In the genomic region with DNA sequence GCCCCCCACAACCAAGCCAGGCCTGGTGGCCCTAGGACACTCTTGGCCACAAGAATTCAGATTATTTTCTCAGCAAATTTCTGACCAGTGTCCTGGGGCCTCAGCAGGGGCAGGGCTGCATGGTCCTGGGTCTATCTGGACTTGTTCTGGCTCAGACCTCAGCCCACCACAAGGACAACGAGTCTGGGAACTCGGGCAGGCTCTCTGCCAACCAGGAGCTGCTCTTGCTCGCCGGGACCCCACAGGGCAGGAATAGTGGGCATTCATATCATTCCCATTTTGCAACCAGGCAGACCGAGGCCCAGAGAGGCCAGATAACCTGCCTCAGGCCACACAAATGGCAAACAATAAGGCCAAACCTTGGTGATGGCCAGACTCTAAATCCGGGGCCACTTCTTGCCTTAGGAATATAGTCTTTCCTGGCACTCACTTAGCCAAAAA, we compare ENCODE assay signal across 8 cellular contexts.
DNase-seq lines count a peak whose midpoint lies in the region; ATAC-seq and TF ChIP-seq lines count a peak whose summit lies in the region.

No MANE protein-coding gene starts in this region.

- H3K4me2 ChIP-seq in HCT116 (ENCODE audit: low read length) (peak overlapping the region; percentile 97), skeletal muscle satellite cell (ENCODE audit: low read length) (peak overlapping the region; percentile 99)

- H3K36me3 ChIP-seq in HCT116 (ENCODE audit: control insufficient read depth in 1 of 2, insufficient read depth in 2 of 2, low read length in 2 of 2), result no peaks in the 10 kb centered on the region
- H3K36me3 ChIP-seq in skeletal muscle satellite cell (ENCODE audit: insufficient read depth, low read length), result peaks cover 7% of the 10 kb centered on the region

- BruUV-seq in HCT116 (replicated peaks; lab: Mats Ljungman, UMichigan), result no TSS peak

- TF ChIP-seq RAD21 in HCT116 (IDR thresholded peaks at IDR 0.05; ENCODE audit: low read depth), result no peak

- H3K27me3 Mint-ChIP-seq in activated T-helper 17 cell treated with anti-CD3 and anti-CD28 coated beads, Interleukin-2, amount 50 U/mL, for 72 hours, result no peaks in the 10 kb centered on the region

- H3K4me1 ChIP-seq in HCT116 (ENCODE audit: control insufficient read depth in 1 of 2, insufficient read depth in 2 of 2, low read length in 2 of 2), result peaks cover 19 to 27% of the 10 kb centered on the region in 2 experiments
- peaks cover 64% of the 10 kb centered on the region for H3K4me1 ChIP-seq in skeletal muscle satellite cell (ENCODE audit: control insufficient read depth, insufficient read depth, low read length)

- no peak for TF ChIP-seq POLR2A in HCT116 (IDR thresholded peaks at IDR 0.05; ENCODE audit: borderline replicate concordance, extremely low read depth, insufficient read depth, insufficient read length)

- RAD21 ChIA-PET in HCT116 (lab: Charles Lee; ENCODE audit: low non-redundant PET in 1 of 2, low total read pairs in 2 of 2, uncharacterized antibody in 2 of 2, unreplicated experiment in 2 of 2), result interaction anchor here in 1 of 2 experiments (0.6 kb wide), 1 partner anchor 17 kb away, joined by 3 read pairs; no protein-coding TSS in a partner anchor

- H3K9ac ChIP-seq in HCT116 (ENCODE audit: low read length) (peak overlapping the region; percentile 89), skeletal muscle satellite cell (ENCODE audit: low read depth, low read length) (peak overlapping the region; percentile 82)

- no peaks in the 10 kb centered on the region for H3K27me3 ChIP-seq in HCT116 (ENCODE audit: insufficient read depth, low read length)
- no peaks in the 10 kb centered on the region for H3K27me3 ChIP-seq in skeletal muscle satellite cell (ENCODE audit: control insufficient read depth, insufficient read depth, low read length)

- H3K4me3 Mint-ChIP-seq in activated T-helper 17 cell treated with anti-CD3 and anti-CD28 coated beads, Interleukin-2, amount 50 U/mL, for 72 hours, result peak overlapping the region; percentile 95

- no peak for TF ChIP-seq CTCF in HCT116 (IDR thresholded peaks at IDR 0.05 in 2 of 3, conservative IDR thresholded peaks at IDR 0.05 in 1 of 3; ENCODE audit: borderline replicate concordance in 1 of 3, insufficient read depth in 1 of 3, low read depth in 2 of 3, low read length in 2 of 3)

- H3K36me3 Mint-ChIP-seq in activated T-helper 17 cell treated with anti-CD3 and anti-CD28 coated beads, Interleukin-2, amount 50 U/mL, for 72 hours (ENCODE audit: low read depth), result peaks cover 13% of the 10 kb centered on the region

- CTCF ChIA-PET in HCT116 (lab: Charles Lee), result interaction anchor here (1.5 to 1.8 kb wide), 2 partner anchors 17 to 46 kb away, joined by 4 to 10 read pairs; no protein-coding TSS in a partner anchor

- peak overlapping the region; percentile 97 for H3K27ac Mint-ChIP-seq in activated T-helper 17 cell treated with anti-CD3 and anti-CD28 coated beads, Interleukin-2, amount 50 U/mL, for 72 hours

- POLR2A ChIA-PET in HCT116 (lab: Charles Lee), result interaction anchor here (1.5 kb wide), 1 partner anchor 46 kb away, joined by 4 read pairs; no protein-coding TSS in a partner anchor

- H4K20me1 ChIP-seq in HCT116 (ENCODE audit: insufficient read depth), result no peaks in the 10 kb centered on the region

- intact Hi-C loops in HCT116 (cut with micrococcal nuclease), result no loop called here
- intact Hi-C loops in cardiac septum (cut with DNase I), result loop anchor here (5.0 kb wide), 1 partner anchor 35 kb away; no protein-coding TSS in a partner anchor

- peaks cover 34% of the 10 kb centered on the region for H3K79me2 ChIP-seq in HCT116 (ENCODE audit: insufficient read depth, low read length)

- H2AFZ ChIP-seq in HCT116 (ENCODE audit: low read depth, low read length, poor library complexity, severe bottlenecking), result peak overlapping the region; percentile 81

- H3K4me3 ChIP-seq in HCT116 (replicated peaks in 1 of 2; ENCODE audit: low read depth in 1 of 2, low read length in 2 of 2), result peak overlapping the region; percentile 70 to 78
- peak overlapping the region; percentile 71 for H3K4me3 ChIP-seq in skeletal muscle satellite cell (ENCODE audit: low read length)

- DNase-seq in HCT116 (ENCODE audit: low read depth, low spot score) (no peak), cardiac septum (ENCODE audit: low spot score) (peak; percentile 75)
- no peak for DNase-seq in effector CD4-positive, alpha-beta T cell

- H3K9me3 ChIP-seq in HCT116 (ENCODE audit: control insufficient read depth in 1 of 2, insufficient read depth in 1 of 2, low read depth in 1 of 2, low read length in 2 of 2) (no peaks in the 10 kb centered on the region), skeletal muscle satellite cell (replicated peaks; ENCODE audit: low read length) (no peaks in the 10 kb centered on the region)

- ATAC-seq in HCT116 (no peak), GM18870 (IDR thresholded peaks at IDR 0.05; ENCODE audit: unreplicated experiment) (no peak), HG02885 (IDR thresholded peaks at IDR 0.05; ENCODE audit: poor library complexity, unreplicated experiment) (no peak), GM21737 (IDR thresholded peaks at IDR 0.05; ENCODE audit: unreplicated experiment) (no peak)
- ATAC-seq in activated T-helper 17 cell treated with anti-CD3 and anti-CD28 coated beads, Interleukin-2, amount 50 U/mL, for 72 hours (replicated peaks), result no peak

- no peaks in the 10 kb centered on the region for H3K9me2 ChIP-seq in HCT116 (ENCODE audit: insufficient read depth)

- no peaks in the 10 kb centered on the region for H3K9me3 Mint-ChIP-seq in activated T-helper 17 cell treated with anti-CD3 and anti-CD28 coated beads, Interleukin-2, amount 50 U/mL, for 72 hours

- peak overlapping the region; percentile 85 for H3K27ac ChIP-seq in HCT116 (ENCODE audit: low read depth, low read length)

- peaks cover 8% of the 10 kb centered on the region for H3K4me1 Mint-ChIP-seq in activated T-helper 17 cell treated with anti-CD3 and anti-CD28 coated beads, Interleukin-2, amount 50 U/mL, for 72 hours

TF ChIP-seq in HCT116, 20 proteins besides CTCF, POLR2A, EP300 and RAD21:
- TF ChIP-seq ELF1 (IDR thresholded peaks at IDR 0.05; ENCODE audit: borderline replicate concordance, low read depth) (no peak), EZH2 (IDR thresholded peaks at IDR 0.05) (no peak), EZH2phosphoT487 (IDR thresholded peaks at IDR 0.05; ENCODE audit: borderline replicate concordance) (no peak), CBX3 (IDR thresholded peaks at IDR 0.05; ENCODE audit: low read depth) (no peak), ZNF274 (IDR thresholded peaks at IDR 0.05; ENCODE audit: low read depth, low read length) (no peak), EGR1 (IDR thresholded peaks at IDR 0.05; ENCODE audit: low read depth) (no peak), TCF7L2 (IDR thresholded peaks at IDR 0.05; ENCODE audit: borderline replicate concordance, extremely low read depth, insufficient read depth, insufficient read length) (no peak), POLR2AphosphoS5 (IDR thresholded peaks at IDR 0.05; ENCODE audit: low read depth, low read length) (no peak), SIN3A (IDR thresholded peaks at IDR 0.05; ENCODE audit: low read depth) (no peak)
- TF ChIP-seq, protein P1, sequence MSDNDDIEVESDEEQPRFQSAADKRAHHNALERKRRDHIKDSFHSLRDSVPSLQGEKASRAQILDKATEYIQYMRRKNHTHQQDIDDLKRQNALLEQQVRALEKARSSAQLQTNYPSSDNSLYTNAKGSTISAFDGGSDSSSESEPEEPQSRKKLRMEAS (IDR thresholded peaks at IDR 0.05), result no peak
- TF ChIP-seq, protein P2, sequence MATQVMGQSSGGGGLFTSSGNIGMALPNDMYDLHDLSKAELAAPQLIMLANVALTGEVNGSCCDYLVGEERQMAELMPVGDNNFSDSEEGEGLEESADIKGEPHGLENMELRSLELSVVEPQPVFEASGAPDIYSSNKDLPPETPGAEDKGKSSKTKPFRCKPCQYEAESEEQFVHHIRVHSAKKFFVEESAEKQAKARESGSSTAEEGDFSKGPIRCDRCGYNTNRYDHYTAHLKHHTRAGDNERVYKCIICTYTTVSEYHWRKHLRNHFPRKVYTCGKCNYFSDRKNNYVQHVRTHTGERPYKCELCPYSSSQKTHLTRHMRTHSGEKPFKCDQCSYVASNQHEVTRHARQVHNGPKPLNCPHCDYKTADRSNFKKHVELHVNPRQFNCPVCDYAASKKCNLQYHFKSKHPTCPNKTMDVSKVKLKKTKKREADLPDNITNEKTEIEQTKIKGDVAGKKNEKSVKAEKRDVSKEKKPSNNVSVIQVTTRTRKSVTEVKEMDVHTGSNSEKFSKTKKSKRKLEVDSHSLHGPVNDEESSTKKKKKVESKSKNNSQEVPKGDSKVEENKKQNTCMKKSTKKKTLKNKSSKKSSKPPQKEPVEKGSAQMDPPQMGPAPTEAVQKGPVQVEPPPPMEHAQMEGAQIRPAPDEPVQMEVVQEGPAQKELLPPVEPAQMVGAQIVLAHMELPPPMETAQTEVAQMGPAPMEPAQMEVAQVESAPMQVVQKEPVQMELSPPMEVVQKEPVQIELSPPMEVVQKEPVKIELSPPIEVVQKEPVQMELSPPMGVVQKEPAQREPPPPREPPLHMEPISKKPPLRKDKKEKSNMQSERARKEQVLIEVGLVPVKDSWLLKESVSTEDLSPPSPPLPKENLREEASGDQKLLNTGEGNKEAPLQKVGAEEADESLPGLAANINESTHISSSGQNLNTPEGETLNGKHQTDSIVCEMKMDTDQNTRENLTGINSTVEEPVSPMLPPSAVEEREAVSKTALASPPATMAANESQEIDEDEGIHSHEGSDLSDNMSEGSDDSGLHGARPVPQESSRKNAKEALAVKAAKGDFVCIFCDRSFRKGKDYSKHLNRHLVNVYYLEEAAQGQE (IDR thresholded peaks at IDR 0.05; ENCODE audit: low read depth), result no peak
- TF ChIP-seq, protein P3, sequence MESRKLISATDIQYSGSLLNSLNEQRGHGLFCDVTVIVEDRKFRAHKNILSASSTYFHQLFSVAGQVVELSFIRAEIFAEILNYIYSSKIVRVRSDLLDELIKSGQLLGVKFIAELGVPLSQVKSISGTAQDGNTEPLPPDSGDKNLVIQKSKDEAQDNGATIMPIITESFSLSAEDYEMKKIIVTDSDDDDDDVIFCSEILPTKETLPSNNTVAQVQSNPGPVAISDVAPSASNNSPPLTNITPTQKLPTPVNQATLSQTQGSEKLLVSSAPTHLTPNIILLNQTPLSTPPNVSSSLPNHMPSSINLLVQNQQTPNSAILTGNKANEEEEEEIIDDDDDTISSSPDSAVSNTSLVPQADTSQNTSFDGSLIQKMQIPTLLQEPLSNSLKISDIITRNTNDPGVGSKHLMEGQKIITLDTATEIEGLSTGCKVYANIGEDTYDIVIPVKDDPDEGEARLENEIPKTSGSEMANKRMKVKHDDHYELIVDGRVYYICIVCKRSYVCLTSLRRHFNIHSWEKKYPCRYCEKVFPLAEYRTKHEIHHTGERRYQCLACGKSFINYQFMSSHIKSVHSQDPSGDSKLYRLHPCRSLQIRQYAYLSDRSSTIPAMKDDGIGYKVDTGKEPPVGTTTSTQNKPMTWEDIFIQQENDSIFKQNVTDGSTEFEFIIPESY (IDR thresholded peaks at IDR 0.05; ENCODE audit: extremely low read depth, insufficient replicate concordance, low read length), result no peak
TF ChIP-seq in HCT116: peak in this region for 0.
